Comparison of ENCODE assay signal across 17 cellular contexts in genomic region chr7:50283206-50283605, GRCh38. TPM values are rescaled to one million over a fixed set of nuclear protein-coding genes. Genes with fewer than 3 reads are reported as not detected.
A peak's percentile ranks its signal among the peaks of the same experiment; 100 is the strongest.
DNase-seq lines count a peak whose midpoint lies in the region; TF ChIP-seq lines count a peak whose summit lies in the region.
"Had no signal": no experiment of that assay in that cellular context is flagged by ENCODE, and none has a peak within 500 bp of the region (broad histone marks: within the 10 kb centered on the region; RNA-seq: fewer than 3 reads in every experiment).

No MANE protein-coding gene starts in this region.

- no peak overlapping the region for H3K27ac ChIP-seq in neutrophil
- H3K27ac ChIP-seq: suprapubic skin had no signal

- peaks cover 4% of the 10 kb centered on the region for H3K36me3 Mint-ChIP-seq in activated CD4-positive, alpha-beta T cell treated with anti-CD3 and anti-CD28 coated beads, Interleukin-2, amount 10 ng/mL, durations not matched to agents 24 days and 14 days (ENCODE audit: low read depth)
- H3K36me3 Mint-ChIP-seq in activated naive CD8-positive, alpha-beta T cell = no peaks in the 10 kb centered on the region

- TF ChIP-seq CTCF in neutrophil (IDR thresholded peaks at IDR 0.05) = no peak

- H3K4me1 ChIP-seq in neutrophil (ENCODE audit: control insufficient read depth in 1 of 2, insufficient read depth in 1 of 2, low read depth in 1 of 2, low read length in 1 of 2) = peaks cover 30 to 34% of the 10 kb centered on the region in 2 experiments
- H3K4me1 ChIP-seq: esophagus squamous epithelium, suprapubic skin had no signal

- peak overlapping the region; percentile 12 to 14 for H3K4me3 ChIP-seq in neutrophil (ENCODE audit: low read depth in 1 of 2, low read length in 1 of 2)
- H3K4me3 ChIP-seq: esophagus squamous epithelium, suprapubic skin had no signal

- no peaks in the 10 kb centered on the region for H3K27me3 ChIP-seq in neutrophil
- H3K27me3 ChIP-seq: esophagus squamous epithelium, suprapubic skin had no signal

- DNase-seq in activated CD4-positive, alpha-beta T cell treated with anti-CD3 and anti-CD28 coated beads, Interleukin-2, amount 10 ng/mL, durations not matched to agents 24 days and 14 days = peak; percentile 50
- no peak for DNase-seq in activated CD4-positive, alpha-beta T cell treated with anti-CD3 and anti-CD28 coated beads, Interleukin-2, amount 50 U/mL, for 1 hour
- peak; percentile 32 to 33 for DNase-seq in Kasumi-1 (lab: John Stamatoyannopoulos, UW)
- DNase-seq in superior temporal gyrus (ENCODE audit: extremely low spot score) = no peak
- no peak for DNase-seq in stimulated activated CD4-positive, alpha-beta T cell treated with anti-CD3 and anti-CD28 coated beads, Interleukin-4, amount 100 ng/mL, for 24 hours
- DNase-seq in T1000 (lab: John Stamatoyannopoulos, UW) = no peak
- DNase-seq: activated CD4-positive, alpha-beta T cell treated with anti-CD3 and anti-CD28 coated beads, Interleukin-2, amount 50 U/mL, for 4 hours; esophagus squamous epithelium; HFFc6; NCI-H187 treated with DMSO at 0.1 percent for 48 hours; NCI-H526 treated with DMSO at 0.1 percent for 48 hours; T-helper 2 cell had no signal

- H3K9me3 Mint-ChIP-seq in activated CD4-positive, alpha-beta T cell treated with anti-CD3 and anti-CD28 coated beads, Interleukin-2, amount 10 ng/mL, durations not matched to agents 24 days and 14 days = peaks cover 11% of the 10 kb centered on the region
- no peaks in the 10 kb centered on the region for H3K9me3 Mint-ChIP-seq in activated naive CD8-positive, alpha-beta T cell (ENCODE audit: low read depth)
- H3K9me3 Mint-ChIP-seq: activated T-helper 17 cell treated with anti-CD3 and anti-CD28 coated beads, Interleukin-2, amount 50 U/mL, for 72 hours had no signal

- H3K4me3 Mint-ChIP-seq in activated CD4-positive, alpha-beta T cell treated with anti-CD3 and anti-CD28 coated beads, Interleukin-2, amount 10 ng/mL, durations not matched to agents 24 days and 14 days = no peak overlapping the region
- no peak overlapping the region for H3K4me3 Mint-ChIP-seq in activated naive CD8-positive, alpha-beta T cell
- H3K4me3 Mint-ChIP-seq: activated T-helper 17 cell treated with anti-CD3 and anti-CD28 coated beads, Interleukin-2, amount 50 U/mL, for 72 hours; HFFc6 had no signal

- intact Hi-C loops in activated CD4-positive, alpha-beta T cell treated with anti-CD3 and anti-CD28 coated beads, Interleukin-2, amount 10 ng/mL, durations not matched to agents 24 days and 14 days (cut with micrococcal nuclease) = no loop called here

- no peaks in the 10 kb centered on the region for H3K36me3 ChIP-seq in neutrophil
- H3K36me3 ChIP-seq: esophagus squamous epithelium, suprapubic skin had no signal

- H3K27me3 Mint-ChIP-seq in activated CD4-positive, alpha-beta T cell treated with anti-CD3 and anti-CD28 coated beads, Interleukin-2, amount 10 ng/mL, durations not matched to agents 24 days and 14 days = no peaks in the 10 kb centered on the region
- no peaks in the 10 kb centered on the region for H3K27me3 Mint-ChIP-seq in activated naive CD8-positive, alpha-beta T cell
- H3K27me3 Mint-ChIP-seq: activated T-helper 17 cell treated with anti-CD3 and anti-CD28 coated beads, Interleukin-2, amount 50 U/mL, for 72 hours had no signal

- H3K27ac Mint-ChIP-seq in activated CD4-positive, alpha-beta T cell treated with anti-CD3 and anti-CD28 coated beads, Interleukin-2, amount 10 ng/mL, durations not matched to agents 24 days and 14 days = peak overlapping the region; percentile 45
- peak overlapping the region; percentile 94 for H3K27ac Mint-ChIP-seq in activated naive CD8-positive, alpha-beta T cell
- H3K27ac Mint-ChIP-seq: activated T-helper 17 cell treated with anti-CD3 and anti-CD28 coated beads, Interleukin-2, amount 50 U/mL, for 72 hours; HFFc6; progenitor cell of endocrine pancreas had no signal

- peaks cover 40% of the 10 kb centered on the region for H3K4me1 Mint-ChIP-seq in activated CD4-positive, alpha-beta T cell treated with anti-CD3 and anti-CD28 coated beads, Interleukin-2, amount 10 ng/mL, durations not matched to agents 24 days and 14 days
- H3K4me1 Mint-ChIP-seq in activated naive CD8-positive, alpha-beta T cell (ENCODE audit: low read depth) = peaks cover 79% of the 10 kb centered on the region

- H3K9me3 ChIP-seq in neutrophil = no peaks in the 10 kb centered on the region
- H3K9me3 ChIP-seq: esophagus squamous epithelium, suprapubic skin had no signal

RNA-seq across cellular contexts. Expression of gene IKZF1, which starts 21.3 kb away (rescaled TPM):
- total RNA-seq in activated CD4-positive, alpha-beta T cell treated with anti-CD3 and anti-CD28 coated beads, Interleukin-2, amount 10 ng/mL, durations not matched to agents 24 days and 14 days = 282 and 292 TPM in 2 replicates
- total RNA-seq: HFFc6 had no signal

Comparison
In these comparisons a context has a peak if more than half of its experiments do, and no peak if none do; other contexts are left out.
1. DNase-seq: peak in activated CD4-positive, alpha-beta T cell treated with anti-CD3 and anti-CD28 coated beads, Interleukin-2, amount 10 ng/mL, durations not matched to agents 24 days and 14 days (single experiment) and Kasumi-1 (2 of 2); none in activated CD4-positive, alpha-beta T cell treated with anti-CD3 and anti-CD28 coated beads, Interleukin-2, amount 50 U/mL, for 1 hour (single experiment), superior temporal gyrus (single experiment), stimulated activated CD4-positive, alpha-beta T cell treated with anti-CD3 and anti-CD28 coated beads, Interleukin-4, amount 100 ng/mL, for 24 hours (single experiment) and T1000 (single experiment).